In genomic region chr17:42526031-42526444, GRCh38 we compare ENCODE assay signal across 14 cellular contexts. TPM values are rescaled to one million over a fixed set of nuclear protein-coding genes. Genes with fewer than 3 reads are reported as not detected.
A peak's percentile ranks its signal among the peaks of the same experiment; 100 is the strongest.
DNase-seq lines count a peak whose midpoint lies in the region; ATAC-seq and TF ChIP-seq lines count a peak whose summit lies in the region.
"Had no signal": no experiment of that assay in that cellular context is flagged by ENCODE, and none has a peak within 500 bp of the region (broad histone marks: within the 10 kb centered on the region; RNA-seq: fewer than 3 reads in every experiment).

No MANE protein-coding gene starts in this region.

- H3K9me3 ChIP-seq in adipocyte (ENCODE audit: control insufficient read depth, low read length), result no peaks in the 10 kb centered on the region
- H3K9me3 ChIP-seq in gastroesophageal sphincter, result no peaks in the 10 kb centered on the region

- peaks cover 54% of the 10 kb centered on the region for H3K4me1 Mint-ChIP-seq in osteocyte (ENCODE audit: unreplicated experiment)

- no peaks in the 10 kb centered on the region for H3K36me3 Mint-ChIP-seq in osteocyte (ENCODE audit: unreplicated experiment)

- H3K4me3 Mint-ChIP-seq in osteocyte (ENCODE audit: unreplicated experiment), result no peak overlapping the region
- H3K4me3 Mint-ChIP-seq: activated T-helper 17 cell treated with anti-CD3 and anti-CD28 coated beads, Interleukin-2, amount 50 U/mL, for 72 hours; naive B cell; stimulated activated naive B cell treated with anti-CD40 and anti-IgM and Interleukin-4, amounts not matched to agents 10 μg/mL and 1 μg/mL and 100 μg/mL, for 72 hours had no signal

- no peak for TF ChIP-seq POLR2A in gastroesophageal sphincter (IDR thresholded peaks at IDR 0.05)

- H3K4me1 ChIP-seq in adipocyte (ENCODE audit: control insufficient read depth, insufficient read depth, low read length), result peaks cover 46% of the 10 kb centered on the region
- peaks cover 16 to 81% (median 40%) of the 10 kb centered on the region in 3 donors for H3K4me1 ChIP-seq in gastroesophageal sphincter

- ATAC-seq in gastroesophageal sphincter, result no peak
- ATAC-seq: activated T-helper 17 cell treated with anti-CD3 and anti-CD28 coated beads, Interleukin-2, amount 50 U/mL, for 72 hours; stimulated activated naive B cell treated with anti-CD40 and anti-IgM and Interleukin-4, amounts not matched to agents 10 μg/mL and 1 μg/mL and 100 μg/mL, for 72 hours had no signal

- TF ChIP-seq CTCF in gastroesophageal sphincter (IDR thresholded peaks at IDR 0.05) (no peak), osteocyte (IDR thresholded peaks at IDR 0.05) (no peak)

- no peaks in the 10 kb centered on the region for H3K27me3 ChIP-seq in adipocyte (replicated peaks; ENCODE audit: control insufficient read depth, insufficient read depth, low read length)
- H3K27me3 ChIP-seq in gastroesophageal sphincter, result no peaks in the 10 kb centered on the region

- peak; percentile 46 for DNase-seq in AG08395 (ENCODE audit: low spot score)
- no peak for DNase-seq in adipocyte (ENCODE audit: low read depth)
- no peak for DNase-seq in osteocyte (ENCODE audit: extremely low spot score, unreplicated experiment)
- DNase-seq in NCI-H146 treated with DMSO at 0.1 percent for 48 hours (lab: John Stamatoyannopoulos, UW; ENCODE audit: unreplicated experiment), result no peak
- DNase-seq in DMS 273 treated with DMSO at 0.1 percent for 48 hours (lab: John Stamatoyannopoulos, UW), result no peak
- DNase-seq in OCI-M2 (lab: John Stamatoyannopoulos, UW; ENCODE audit: unreplicated experiment), result no peak
- DNase-seq in C1 segment of cervical spinal cord (lab: John Stamatoyannopoulos, UW), result no peak
- DNase-seq: naive B cell; NCI-H1417; NCI-H774; stimulated activated naive B cell treated with anti-CD40 and anti-IgM and Interleukin-4, amounts not matched to agents 10 μg/mL and 1 μg/mL and 100 μg/mL, for 72 hours had no signal

- no peaks in the 10 kb centered on the region for H3K9me3 Mint-ChIP-seq in osteocyte (ENCODE audit: unreplicated experiment)
- H3K9me3 Mint-ChIP-seq: activated T-helper 17 cell treated with anti-CD3 and anti-CD28 coated beads, Interleukin-2, amount 50 U/mL, for 72 hours; naive B cell; stimulated activated naive B cell treated with anti-CD40 and anti-IgM and Interleukin-4, amounts not matched to agents 10 μg/mL and 1 μg/mL and 100 μg/mL, for 72 hours had no signal

- TF ChIP-seq EP300 in gastroesophageal sphincter (IDR thresholded peaks at IDR 0.05), result no peak

- no peak overlapping the region for H3K4me3 ChIP-seq in adipocyte (ENCODE audit: low read length)
- no peak overlapping the region for H3K4me3 ChIP-seq in gastroesophageal sphincter
- H3K4me3 ChIP-seq: SK-N-MC had no signal

- H3K9ac ChIP-seq in adipocyte (ENCODE audit: low read length), result peak overlapping the region; percentile 29

- WGBS in gastroesophageal sphincter (ENCODE audit: low coverage in 1 of 2), 2 donors, result 74% methylated on average over 6 of the region's 6 CpGs; no CpG with 5 or more reads in 1 of the 2 donors

- no peaks in the 10 kb centered on the region for H3K36me3 ChIP-seq in adipocyte (ENCODE audit: control insufficient read depth, insufficient read depth, low read length, severe bottlenecking)
- H3K36me3 ChIP-seq in gastroesophageal sphincter, result no peaks in the 10 kb centered on the region

- H3K27me3 Mint-ChIP-seq in osteocyte (ENCODE audit: unreplicated experiment), result no peaks in the 10 kb centered on the region
- H3K27me3 Mint-ChIP-seq: activated T-helper 17 cell treated with anti-CD3 and anti-CD28 coated beads, Interleukin-2, amount 50 U/mL, for 72 hours; naive B cell; stimulated activated naive B cell treated with anti-CD40 and anti-IgM and Interleukin-4, amounts not matched to agents 10 μg/mL and 1 μg/mL and 100 μg/mL, for 72 hours had no signal

- H3K27ac Mint-ChIP-seq in osteocyte (ENCODE audit: unreplicated experiment), result peak overlapping the region; percentile 75
- H3K27ac Mint-ChIP-seq: activated T-helper 17 cell treated with anti-CD3 and anti-CD28 coated beads, Interleukin-2, amount 50 U/mL, for 72 hours; stimulated activated naive B cell treated with anti-CD40 and anti-IgM and Interleukin-4, amounts not matched to agents 10 μg/mL and 1 μg/mL and 100 μg/mL, for 72 hours had no signal

- H3K27ac ChIP-seq in gastroesophageal sphincter, result peak overlapping the region in 3 of 4 donors; percentile 44 to 98 (median 90)
- H3K27ac ChIP-seq: SK-N-MC had no signal

RNA-seq across cellular contexts. Expression of gene NAGLU, which starts 10.0 kb away (rescaled TPM):
- total RNA-seq in gastroesophageal sphincter (10 to 100 TPM; 31.9 to 46.9 (median 35.7) TPM), osteocyte (86.5 and 96.6 TPM in 2 replicates)

RNA-seq across cellular contexts. Expression of gene HSD17B1, which starts 26.7 kb away (rescaled TPM):
- 1 to 10 TPM in 1 of 4 donors, under 1 TPM in 3; 0.39 to 1.4 (median 0.69) TPM for total RNA-seq in gastroesophageal sphincter
- total RNA-seq in osteocyte, result 1.2 and 1.4 TPM in 2 replicates

RNA-seq across cellular contexts. Expression of gene COASY, which starts 35.9 kb away (rescaled TPM):
- total RNA-seq in gastroesophageal sphincter, result 10 to 100 TPM; 16.8 to 25.8 (median 19.9) TPM
- total RNA-seq in osteocyte, result 51.7 and 62.7 TPM in 2 replicates

RNA-seq across cellular contexts. Expression of gene MLX, which starts 40.9 kb away (rescaled TPM):
- 10 to 100 TPM; 24.4 to 33.9 (median 26.0) TPM for total RNA-seq in gastroesophageal sphincter
- total RNA-seq in osteocyte, result 34.6 and 35.8 TPM in 2 replicates

RNA-seq across cellular contexts. Expression of gene PSMC3IP, which starts 51.5 kb away (rescaled TPM):
- total RNA-seq in gastroesophageal sphincter (1 to 10 TPM; 4.0 to 6.8 (median 4.8) TPM), osteocyte (5.5 and 5.6 TPM in 2 replicates)
